13 cellular contexts compared by ENCODE assay signal in the genomic region with DNA sequence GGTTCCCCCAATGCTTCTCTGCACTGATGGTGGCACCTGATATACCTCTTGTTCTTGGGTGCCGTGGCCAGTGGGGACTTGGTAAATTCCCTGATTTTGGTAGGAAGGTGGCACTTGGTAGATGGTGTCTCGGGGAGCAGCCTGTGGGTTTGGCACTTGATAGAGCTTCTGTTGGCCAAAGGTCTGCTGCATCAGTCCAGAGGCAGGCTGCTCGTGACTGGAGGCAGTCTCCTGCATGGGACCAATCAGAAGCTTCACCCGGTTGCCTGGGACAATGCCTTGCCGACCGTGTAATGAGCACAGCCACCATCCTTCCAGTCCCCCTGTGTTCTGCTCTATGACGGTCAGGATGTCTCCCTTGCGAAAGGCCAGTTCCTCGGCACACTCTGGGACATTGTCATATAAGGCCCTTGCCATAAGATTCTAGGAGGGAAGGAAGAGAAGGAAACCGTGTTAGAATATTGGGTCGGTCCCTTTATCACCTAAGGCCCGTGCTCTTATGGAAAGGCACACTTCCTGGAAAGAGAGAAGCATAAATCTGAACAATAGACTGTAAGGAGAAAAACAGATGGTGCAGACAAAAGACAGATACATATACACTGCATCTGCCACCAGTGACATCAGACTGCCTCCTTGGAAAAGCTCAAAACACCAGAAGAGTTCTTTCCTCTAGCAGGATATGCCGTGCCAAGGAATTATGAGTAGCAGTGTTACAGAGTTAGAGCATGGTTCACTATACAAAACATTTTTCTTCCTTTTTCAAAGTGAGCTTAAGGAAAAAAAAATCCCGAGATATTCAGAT. TPM values are rescaled to one million over a fixed set of nuclear protein-coding genes. Genes with fewer than 3 reads are reported as not detected.
DNase-seq lines count a peak whose midpoint lies in the region; ATAC-seq and TF ChIP-seq lines count a peak whose summit lies in the region.
"Had no signal": no experiment of that assay in that cellular context is flagged by ENCODE, and none has a peak within 500 bp of the region (broad histone marks: within the 10 kb centered on the region; RNA-seq: fewer than 3 reads in every experiment).

No MANE protein-coding gene starts in this region.

- peak in 1 of 2 donors; percentile 4 for TF ChIP-seq EP300 in tibial nerve (IDR thresholded peaks at IDR 0.05)

- no peaks in the 10 kb centered on the region for H3K9me3 Mint-ChIP-seq in endodermal cell
- no peaks in the 10 kb centered on the region for H3K9me3 Mint-ChIP-seq in activated T-cell treated with anti-CD3 and anti-CD28 coated beads, Interleukin-2, amount 50 U/mL, for 24 hours
- H3K9me3 Mint-ChIP-seq: activated B cell treated with CpG ODN at 0.5 μM for 24 hours had no signal

- WGBS in endodermal cell (ENCODE audit: insufficient coverage in 1 of 2, insufficient read length in 1 of 2), 2 experiments = 93 to 97% methylated on average over 6 to 13 of the region's 14 CpGs
- 77 to 80% methylated on average over 14 of the region's 14 CpGs for WGBS in tibial nerve, 2 donors

- peaks cover 63% of the 10 kb centered on the region for H3K4me1 Mint-ChIP-seq in endodermal cell
- H3K4me1 Mint-ChIP-seq in activated T-cell treated with anti-CD3 and anti-CD28 coated beads, Interleukin-2, amount 50 U/mL, for 24 hours (ENCODE audit: low read depth) = peaks cover 53% of the 10 kb centered on the region

- peaks cover 57% of the 10 kb centered on the region for H3K36me3 ChIP-seq in endodermal cell (ENCODE audit: control insufficient read depth, insufficient read depth, low read length)
- peaks cover 43 to 51% of the 10 kb centered on the region in 2 donors for H3K36me3 ChIP-seq in mucosa of rectum (ENCODE audit: control insufficient read depth in 2 of 2, insufficient read depth in 2 of 2, low read length in 2 of 2)
- H3K36me3 ChIP-seq in tibial nerve = peaks cover 0 to 21% (median 0%) of the 10 kb centered on the region in 3 donors
- H3K36me3 ChIP-seq: SJCRH30 had no signal

- H3K27me3 Mint-ChIP-seq in endodermal cell (ENCODE audit: insufficient read depth) = peaks cover 5% of the 10 kb centered on the region
- no peaks in the 10 kb centered on the region for H3K27me3 Mint-ChIP-seq in activated T-cell treated with anti-CD3 and anti-CD28 coated beads, Interleukin-2, amount 50 U/mL, for 24 hours
- H3K27me3 Mint-ChIP-seq: activated B cell treated with CpG ODN at 0.5 μM for 24 hours had no signal

- no peak overlapping the region for H3K4me3 Mint-ChIP-seq in endodermal cell
- H3K4me3 Mint-ChIP-seq in activated T-cell treated with anti-CD3 and anti-CD28 coated beads, Interleukin-2, amount 50 U/mL, for 24 hours = no peak overlapping the region
- H3K4me3 Mint-ChIP-seq: activated B cell treated with CpG ODN at 0.5 μM for 24 hours had no signal

- H3K4me3 ChIP-seq in endodermal cell (ENCODE audit: low read length) (no peak overlapping the region), mucosa of rectum (ENCODE audit: low read length in 2 of 2) (no peak overlapping the region), tibial nerve (no peak overlapping the region)
- H3K4me3 ChIP-seq: SJCRH30 had no signal

- H3K27ac Mint-ChIP-seq in endodermal cell = no peak overlapping the region
- H3K27ac Mint-ChIP-seq in activated T-cell treated with anti-CD3 and anti-CD28 coated beads, Interleukin-2, amount 50 U/mL, for 24 hours = no peak overlapping the region
- H3K27ac Mint-ChIP-seq: activated B cell treated with CpG ODN at 0.5 μM for 24 hours had no signal

- H3K27ac ChIP-seq in endodermal cell (ENCODE audit: low read depth, low read length) = peak overlapping the region; percentile 40
- H3K27ac ChIP-seq in mucosa of rectum (ENCODE audit: low read depth in 2 of 2, low read length in 2 of 2) = peak overlapping the region; percentile 47 to 53
- peak overlapping the region; percentile 65 to 90 (median 84) for H3K27ac ChIP-seq in tibial nerve
- H3K27ac ChIP-seq: SJCRH30 had no signal

- H3K27me3 ChIP-seq in endodermal cell (ENCODE audit: control insufficient read depth, insufficient read depth, low read length, poor library complexity, severe bottlenecking) = no peaks in the 10 kb centered on the region
- no peaks in the 10 kb centered on the region for H3K27me3 ChIP-seq in mucosa of rectum (ENCODE audit: control insufficient read depth in 2 of 2, insufficient read depth in 2 of 2, low read length in 2 of 2)
- H3K27me3 ChIP-seq in tibial nerve = no peaks in the 10 kb centered on the region
- H3K27me3 ChIP-seq: neutrophil, SJCRH30 had no signal

- H3K4me1 ChIP-seq in endodermal cell (ENCODE audit: control insufficient read depth, insufficient read depth, low read length) = peaks cover 16% of the 10 kb centered on the region
- peaks cover 26 to 52% of the 10 kb centered on the region in 2 donors for H3K4me1 ChIP-seq in mucosa of rectum (ENCODE audit: control insufficient read depth in 2 of 2, insufficient read depth in 2 of 2, low read length in 2 of 2)
- H3K4me1 ChIP-seq in tibial nerve = peaks cover 0 to 98% (median 76%) of the 10 kb centered on the region in 4 donors
- H3K4me1 ChIP-seq: SJCRH30 had no signal

- DNase-seq in endodermal cell (no peak), tibial nerve (ENCODE audit: low spot score in 2 of 2) (no peak), NCI-H69 (lab: John Stamatoyannopoulos, UW) (no peak), medulla oblongata (ENCODE audit: extremely low spot score) (no peak)
- no peak for DNase-seq in activated T-cell treated with anti-CD3 and anti-CD28 coated beads, Interleukin-2, amount 50 U/mL, for 24 hours
- DNase-seq: activated B cell treated with CpG ODN at 0.5 μM for 24 hours; SJCRH30; stimulated activated CD4-positive, alpha-beta T cell treated with anti-CD3 and anti-CD28 coated beads, Interleukin-2, amount 100 ng/mL, for 48 hours; stimulated activated naive CD4-positive, alpha-beta T cell had no signal

- H3K9ac ChIP-seq in endodermal cell (ENCODE audit: extremely low read depth, low read length, poor library complexity, severe bottlenecking) = no peak overlapping the region
- H3K9ac ChIP-seq in mucosa of rectum (ENCODE audit: low read depth in 1 of 2, low read length in 2 of 2) = no peak overlapping the region

- no peak for TF ChIP-seq POLR2A in tibial nerve (IDR thresholded peaks at IDR 0.05)

- peaks cover 9% of the 10 kb centered on the region for H3K36me3 Mint-ChIP-seq in endodermal cell (ENCODE audit: low read depth)
- peaks cover 75% of the 10 kb centered on the region for H3K36me3 Mint-ChIP-seq in activated T-cell treated with anti-CD3 and anti-CD28 coated beads, Interleukin-2, amount 50 U/mL, for 24 hours (ENCODE audit: low read depth)

- no peak for TF ChIP-seq CTCF in endodermal cell (conservative IDR thresholded peaks at IDR 0.05)
- TF ChIP-seq CTCF in tibial nerve (IDR thresholded peaks at IDR 0.05) = no peak

- H3K9me3 ChIP-seq in endodermal cell (ENCODE audit: control insufficient read depth, low read length) (no peaks in the 10 kb centered on the region), mucosa of rectum (ENCODE audit: control insufficient read depth in 2 of 2, low read length in 2 of 2) (no peaks in the 10 kb centered on the region), tibial nerve (no peaks in the 10 kb centered on the region)
- H3K9me3 ChIP-seq: neutrophil, SJCRH30 had no signal

- ATAC-seq in SK-N-SH treated with all-trans-retinoic acid at 6 μM for 48 hours = no peak
- no peak for ATAC-seq in HG03469 (IDR thresholded peaks at IDR 0.05; ENCODE audit: unreplicated experiment)

TF ChIP-seq in SK-N-SH treated with all-trans-retinoic acid at 6 μM for 48 hours, 23 proteins besides CTCF, POLR2A, EP300 and RAD21:
- TF ChIP-seq ISL1 (CRISPR knock-in tag; IDR thresholded peaks at IDR 0.05) (peak; percentile 46; the same call in 1 of the 2 replicates), TCF4 (CRISPR knock-in tag; IDR thresholded peaks at IDR 0.05; ENCODE audit: borderline replicate concordance) (no peak)

RNA-seq across cellular contexts. Expression of a gene that starts 19.0 kb away (rescaled TPM):
- total RNA-seq in endodermal cell = 1 to 10 TPM; 1.7 to 7.4 TPM
- 24.6 TPM for polyA plus RNA-seq in endodermal cell (2013, experiment 1 of 2)
- 26.5 TPM for polyA plus RNA-seq in endodermal cell (2013, experiment 2 of 2)
- total RNA-seq in tibial nerve = 100 to 1,000 TPM; 107 to 205 (median 130) TPM

Comparison
In these comparisons a context has a peak if more than half of its experiments do, and no peak if none do; other contexts are left out.
1. RNA of a gene that starts 19.0 kb away (total RNA-seq): 107 to 205 TPM in tibial nerve; 1.7 to 7.4 TPM in endodermal cell; every median in the first group is over 10 times any median in the second.
2. Peak in every context shown above with its lines, with median percentiles within 50 percentile points of each other: H3K27ac ChIP-seq.